In genomic region chr1:154622503-154623039, GRCh38 we compare ENCODE assay signal across 1 cellular context.
TF ChIP-seq lines count a peak whose summit lies in the region.

No MANE protein-coding gene starts in this region.

TF ChIP-seq in HEK293, 187 proteins besides CTCF, POLR2A, EP300 and RAD21 (continued from another document):
- no peak for TF ChIP-seq ZFP37 (tag by site-specific recombination; IDR thresholded peaks at IDR 0.05)
TF ChIP-seq in HEK293: peak in this region for 1.
